In genomic region chr2:127610561-127610960, GRCh38 we compare ENCODE assay signal across 17 cellular contexts. TPM values are rescaled to one million over a fixed set of nuclear protein-coding genes. Genes with fewer than 3 reads are reported as not detected.
"Had no signal": no experiment of that assay in that cellular context is flagged by ENCODE, and none has a peak within 500 bp of the region (broad histone marks: within the 10 kb centered on the region; RNA-seq: fewer than 3 reads in every experiment).

No MANE protein-coding gene starts in this region.

- H3K27me3 Mint-ChIP-seq: activated naive CD8-positive, alpha-beta T cell treated with anti-CD3 and anti-CD28 coated beads for 36 hours; stimulated activated memory B cell treated with anti-CD40 and anti-IgM and Interleukin-4, amounts not matched to agents 10 μg/mL and 1 μg/mL and 100 μg/mL, for 72 hours had no signal

- DNase-seq: activated CD4-positive, CD25-positive, alpha-beta regulatory T cell treated with anti-CD3 and anti-CD28 coated beads, Interleukin-2, amount 50 U/mL, for 72 hours; activated naive CD8-positive, alpha-beta T cell treated with anti-CD3 and anti-CD28 coated beads for 36 hours; effector CD8-positive, alpha-beta T cell; foreskin keratinocyte; glutamatergic neuron; immature natural killer cell; lower lobe of right lung had no signal

- ATAC-seq: foreskin keratinocyte; lower lobe of right lung; stimulated activated memory B cell treated with anti-CD40 and anti-IgM and Interleukin-4, amounts not matched to agents 10 μg/mL and 1 μg/mL and 100 μg/mL, for 72 hours had no signal

- H3K27ac Mint-ChIP-seq: activated naive CD8-positive, alpha-beta T cell treated with anti-CD3 and anti-CD28 coated beads for 36 hours; activated T-helper 2 cell treated with anti-CD3 and anti-CD28 coated beads, Interferon-gamma antibody, Interleukin-2, Interleukin-4, amounts not matched to agents 10 μg/mL and 5 μg/mL and 100 μg/mL, durations not matched to agents 14 hours and 24 hours and 36 hours; brain; immature natural killer cell; mesothelial cell of epicardium; stimulated activated memory B cell treated with anti-CD40 and anti-IgM and Interleukin-4, amounts not matched to agents 10 μg/mL and 1 μg/mL and 100 μg/mL, for 72 hours had no signal

- H3K27me3 ChIP-seq: tibial nerve had no signal

- H3K4me3 Mint-ChIP-seq: activated naive CD8-positive, alpha-beta T cell treated with anti-CD3 and anti-CD28 coated beads for 36 hours; brain; central memory CD8-positive, alpha-beta T cell; immature natural killer cell; mesothelial cell of epicardium; neural crest cell; stimulated activated memory B cell treated with anti-CD40 and anti-IgM and Interleukin-4, amounts not matched to agents 10 μg/mL and 1 μg/mL and 100 μg/mL, for 72 hours had no signal

- H3K27ac ChIP-seq: foreskin keratinocyte, lower lobe of right lung, SK-N-MC, tibial nerve had no signal

- H3K4me1 ChIP-seq: foreskin keratinocyte, lower lobe of right lung, tibial nerve had no signal

- H3K36me3 Mint-ChIP-seq: brain, immature natural killer cell, mesothelial cell of epicardium had no signal

- H3K4me3 ChIP-seq: lower lobe of right lung, SK-N-MC, tibial nerve had no signal

- H3K36me3 ChIP-seq: lower lobe of right lung, tibial nerve had no signal

- H3K4me1 Mint-ChIP-seq: brain; central memory CD8-positive, alpha-beta T cell; immature natural killer cell; mesothelial cell of epicardium; neural crest cell had no signal

RNA-seq across cellular contexts. Expression of gene GPR17, which starts 35.4 kb away (rescaled TPM):
- total RNA-seq: activated CD8-positive, alpha-beta memory T cell treated with anti-CD3 and anti-CD28 coated beads for 36 hours; activated naive CD8-positive, alpha-beta T cell treated with anti-CD3 and anti-CD28 coated beads for 36 hours; activated T-helper 2 cell treated with anti-CD3 and anti-CD28 coated beads, Interferon-gamma antibody, Interleukin-2, Interleukin-4, amounts not matched to agents 10 μg/mL and 5 μg/mL and 100 μg/mL, durations not matched to agents 14 hours and 24 hours and 36 hours; foreskin keratinocyte; mesothelial cell of epicardium; osteoblast had no signal
- polyA plus RNA-seq: foreskin keratinocyte, immature natural killer cell had no signal
